ENCODE assay signal across 8 cellular contexts in genomic region chr15:68279779-68280745, GRCh38. TPM values are rescaled to one million over a fixed set of nuclear protein-coding genes. Genes with fewer than 3 reads are reported as not detected.
DNase-seq lines count a peak whose midpoint lies in the region; ATAC-seq, FAIRE-seq and TF ChIP-seq lines count a peak whose summit lies in the region.

No MANE protein-coding gene starts in this region.

- no peaks in the 10 kb centered on the region for H3K27me3 ChIP-seq in CD8-positive, alpha-beta memory T cell (ENCODE audit: insufficient read depth, low read length, poor library complexity, severe bottlenecking)
- no peaks in the 10 kb centered on the region for H3K27me3 ChIP-seq in ectodermal cell (ENCODE audit: control insufficient read depth, insufficient read depth, low read length, poor library complexity, severe bottlenecking)
- H3K27me3 ChIP-seq in neural progenitor cell = no peaks in the 10 kb centered on the region

- no peaks in the 10 kb centered on the region for H3K27me3 Mint-ChIP-seq in CD8-positive, alpha-beta memory T cell
- H3K27me3 Mint-ChIP-seq in neural progenitor cell (ENCODE audit: insufficient read depth, low read depth) = peaks cover 4% of the 10 kb centered on the region

- CTCF ChIA-PET in CD8-positive, alpha-beta memory T cell (lab: Charles Lee) = interaction anchor here (0.7 to 1.7 kb wide), 5 partner anchors 9 to 27 kb away, joined by 3 to 9 read pairs (median 5); no protein-coding TSS in a partner anchor

- no peak for DNase-seq in CD8-positive, alpha-beta memory T cell
- DNase-seq in NCI-H69 (lab: John Stamatoyannopoulos, UW) (peak; percentile 30), neural progenitor cell (ENCODE audit: low spot score) (no peak), COR-L47 (lab: John Stamatoyannopoulos, UW) (no peak), GM19239 (ENCODE audit: insufficient read length, low spot score) (no peak)

- peaks cover 45% of the 10 kb centered on the region for H4K20me1 ChIP-seq in neural progenitor cell (ENCODE audit: low read depth)

- peaks cover 4 to 36% (median 6%) of the 10 kb centered on the region in 3 donors for H3K36me3 Mint-ChIP-seq in CD8-positive, alpha-beta memory T cell
- peaks cover 9% of the 10 kb centered on the region for H3K36me3 Mint-ChIP-seq in neural progenitor cell

- no peak for FAIRE-seq in GM19239 (lab: Jason Lieb, UNC)

- ATAC-seq in GM21447 (IDR thresholded peaks at IDR 0.05; ENCODE audit: unreplicated experiment) = no peak
- no peak for ATAC-seq in GM18505 (IDR thresholded peaks at IDR 0.05; ENCODE audit: unreplicated experiment)

- peak overlapping the region; percentile 84 for H3K9ac ChIP-seq in neural progenitor cell

- no peak for TF ChIP-seq CTCF in neural progenitor cell (IDR thresholded peaks at IDR 0.05)

- H3K4me1 ChIP-seq in CD8-positive, alpha-beta memory T cell (ENCODE audit: insufficient read depth, low read length) = peaks cover 56% of the 10 kb centered on the region
- H3K4me1 ChIP-seq in ectodermal cell (ENCODE audit: control insufficient read depth, insufficient read depth, low read length) (peaks cover 18% of the 10 kb centered on the region), neural progenitor cell (peaks cover 24% of the 10 kb centered on the region)

- peak overlapping the region; percentile 89 for H3K27ac ChIP-seq in CD8-positive, alpha-beta memory T cell (ENCODE audit: low read depth, low read length)
- H3K27ac ChIP-seq in ectodermal cell (ENCODE audit: insufficient read depth, low read depth, low read length, poor library complexity, severe bottlenecking) (no peak overlapping the region), neural progenitor cell (no peak overlapping the region)

- H3K36me3 ChIP-seq in CD8-positive, alpha-beta memory T cell (ENCODE audit: insufficient read depth, low read length) = peaks cover 6% of the 10 kb centered on the region
- H3K36me3 ChIP-seq in ectodermal cell (ENCODE audit: control insufficient read depth, insufficient read depth, low read length) = peaks cover 5% of the 10 kb centered on the region
- peaks cover 10% of the 10 kb centered on the region for H3K36me3 ChIP-seq in neural progenitor cell

- POLR2A ChIA-PET in CD8-positive, alpha-beta memory T cell (lab: Charles Lee) = no interaction called here

- H2AFZ ChIP-seq in neural progenitor cell (replicated peaks) = no peak overlapping the region

- H3F3A ChIP-seq in neural progenitor cell (ENCODE audit: low read depth) = peaks cover 31% of the 10 kb centered on the region

- peak overlapping the region; percentile 33 for H3K4me3 ChIP-seq in CD8-positive, alpha-beta memory T cell (ENCODE audit: low read length)
- H3K4me3 ChIP-seq in ectodermal cell (ENCODE audit: insufficient read depth, low read depth, low read length) (peak overlapping the region; percentile 4), neural progenitor cell (peak overlapping the region; percentile 68)

- H3K9me3 ChIP-seq in CD8-positive, alpha-beta memory T cell (ENCODE audit: low read length) = no peaks in the 10 kb centered on the region
- H3K9me3 ChIP-seq in ectodermal cell (ENCODE audit: control insufficient read depth, low read length) = no peaks in the 10 kb centered on the region
- no peaks in the 10 kb centered on the region for H3K9me3 ChIP-seq in neural progenitor cell (ENCODE audit: low read depth)

- 46 to 53% methylated on average over 11 of the region's 11 CpGs for WGBS in ectodermal cell, 2 experiments

- peak overlapping the region; percentile 94 for H3K4me2 ChIP-seq in neural progenitor cell

- H3K27ac Mint-ChIP-seq in CD8-positive, alpha-beta memory T cell = peak overlapping the region; percentile 60 to 100 (median 79)
- no peak overlapping the region for H3K27ac Mint-ChIP-seq in neural progenitor cell

- H3K79me2 ChIP-seq in neural progenitor cell (ENCODE audit: low read depth) = peaks cover 71% of the 10 kb centered on the region

- TF ChIP-seq POLR2A in GM18505 (IDR thresholded peaks at IDR 0.05; ENCODE audit: borderline replicate concordance, extremely low read depth, insufficient read depth, insufficient read length) = no peak

- H3K9me3 Mint-ChIP-seq in CD8-positive, alpha-beta memory T cell = no peaks in the 10 kb centered on the region
- H3K9me3 Mint-ChIP-seq in neural progenitor cell = peaks cover 7% of the 10 kb centered on the region

- peak overlapping the region; percentile 83 to 96 (median 94) for H3K4me3 Mint-ChIP-seq in CD8-positive, alpha-beta memory T cell
- peak overlapping the region; percentile 98 for H3K4me3 Mint-ChIP-seq in neural progenitor cell

- H3K4me1 Mint-ChIP-seq in CD8-positive, alpha-beta memory T cell = peaks cover 66 to 77% (median 74%) of the 10 kb centered on the region in 3 donors
- H3K4me1 Mint-ChIP-seq in neural progenitor cell = peaks cover 54% of the 10 kb centered on the region

RNA-seq across cellular contexts. Expression of gene FEM1B, which starts 2.5 kb away (rescaled TPM):
- total RNA-seq in CD8-positive, alpha-beta memory T cell = 10 to 100 TPM; 37.7 to 39.6 TPM
- 16.9 TPM for polyA plus RNA-seq in CD8-positive, alpha-beta memory T cell
- polyA plus RNA-seq in ectodermal cell (2013, experiment 1 of 4) = 37.4 TPM
- 41.9 TPM for polyA plus RNA-seq in ectodermal cell (2013, experiment 2 of 4)
- polyA plus RNA-seq in ectodermal cell (2013, experiment 3 of 4) = 39.2 TPM
- 42.4 TPM for polyA plus RNA-seq in ectodermal cell (2013, experiment 4 of 4)
- total RNA-seq in neural progenitor cell (ENCODE audit: low replicate concordance) = 57.2 and 80.0 TPM in 2 replicates

RNA-seq across cellular contexts. Expression of gene CLN6, which starts 50.5 kb away (rescaled TPM):
- 10 to 100 TPM; 69.1 to 73.8 TPM for total RNA-seq in CD8-positive, alpha-beta memory T cell
- 2.3 TPM for polyA plus RNA-seq in CD8-positive, alpha-beta memory T cell
- 78.6 TPM for polyA plus RNA-seq in ectodermal cell (2013, experiment 1 of 4)
- 83.7 TPM for polyA plus RNA-seq in ectodermal cell (2013, experiment 2 of 4)
- polyA plus RNA-seq in ectodermal cell (2013, experiment 3 of 4) = 49.3 TPM
- polyA plus RNA-seq in ectodermal cell (2013, experiment 4 of 4) = 55.8 TPM
- 24.4 and 41.9 TPM in 2 replicates for total RNA-seq in neural progenitor cell (ENCODE audit: low replicate concordance)

Comparison
In these comparisons a context has a peak if more than half of its experiments do, and no peak if none do; other contexts are left out.
1. H3K4me3 ChIP-seq: peak in every context shown above with its lines; median percentile 68 in neural progenitor cell; 33 in CD8-positive, alpha-beta memory T cell; 4 in ectodermal cell.